Comparison of ENCODE assay signal across 1 cellular context in genomic region chr1:203669739-203670138, GRCh38.
TF ChIP-seq lines count a peak whose summit lies in the region.

No MANE protein-coding gene starts in this region.

TF ChIP-seq in K562, 482 proteins besides CTCF, POLR2A, EP300 and RAD21 (continued from another document):
- TF ChIP-seq ATF3 (IDR thresholded peaks at IDR 0.05) (peak; percentile 64; the same call in 1 of the 2 replicates), ATF3 (CRISPR knock-in tag; conservative IDR thresholded peaks at IDR 0.05) (no peak), HOMEZ (CRISPR knock-in tag; IDR thresholded peaks at IDR 0.05) (no peak), JUND (IDR thresholded peaks at IDR 0.05; ENCODE audit: borderline replicate concordance, low read depth, low read length) (peak; percentile 56; the same call in 1 of the 2 replicates), JUND (tag; IDR thresholded peaks at IDR 0.05; ENCODE audit: borderline replicate concordance, low read depth, low read length) (peak; percentile 30; the same call in 1 of the 3 replicates), FOSL1 (tag; conservative IDR thresholded peaks at IDR 0.05) (peak; percentile 59), ZNF707 (CRISPR knock-in tag; conservative IDR thresholded peaks at IDR 0.05) (no peak), ZNF384 (IDR thresholded peaks at IDR 0.05; ENCODE audit: low read depth, low read length) (no peak), TFAP4 (CRISPR knock-in tag; IDR thresholded peaks at IDR 0.05; ENCODE audit: borderline replicate concordance) (peak; percentile 20; the same call in 1 of the 2 replicates), SAFB (IDR thresholded peaks at IDR 0.05; ENCODE audit: borderline replicate concordance, low read depth, low read length) (no peak), CBFB (CRISPR knock-in tag; IDR thresholded peaks at IDR 0.05) (no peak), C11orf30 (IDR thresholded peaks at IDR 0.05; ENCODE audit: low read depth) (no peak), RCOR1 (IDR thresholded peaks at IDR 0.05; ENCODE audit: borderline replicate concordance in 1 of 2, low read depth in 2 of 2, low read length in 2 of 2) (no peak)
